ENCODE assay signal across 9 cellular contexts in genomic region chr7:130914589-130915294, GRCh38.
DNase-seq lines count a peak whose midpoint lies in the region; ATAC-seq lines count a peak whose summit lies in the region.
"Had no signal": no experiment of that assay in that cellular context is flagged by ENCODE, and none has a peak within 500 bp of the region (broad histone marks: within the 10 kb centered on the region; RNA-seq: fewer than 3 reads in every experiment).

No MANE protein-coding gene starts in this region.

- H3K9ac ChIP-seq in mucosa of stomach (ENCODE audit: low read length), result peak overlapping the region; percentile 81

- ATAC-seq in stimulated activated naive CD8-positive, alpha-beta T cell treated with anti-CD3 and anti-CD28 coated beads, Interleukin-15, Interleukin-2, amounts not matched to agents 100 U/mL and 50 U/mL, for 24 hours, result no peak

- no peaks in the 10 kb centered on the region for H3K9me3 ChIP-seq in mucosa of stomach (ENCODE audit: control insufficient read depth, low read length)

- H3K27me3 ChIP-seq in mucosa of stomach (ENCODE audit: control insufficient read depth, insufficient read depth, low read length), result no peaks in the 10 kb centered on the region

- H3K4me3 Mint-ChIP-seq in stimulated activated naive CD8-positive, alpha-beta T cell treated with anti-CD3 and anti-CD28 coated beads, Interleukin-15, Interleukin-2, amounts not matched to agents 100 ng/mL and 50 ng/mL, for 24 hours, result peak overlapping the region; percentile 90

- peaks cover 85% of the 10 kb centered on the region for H3K36me3 Mint-ChIP-seq in stimulated activated naive CD8-positive, alpha-beta T cell treated with anti-CD3 and anti-CD28 coated beads, Interleukin-15, Interleukin-2, amounts not matched to agents 100 ng/mL and 50 ng/mL, for 24 hours (ENCODE audit: low read depth)

- H3K4me3 ChIP-seq in mucosa of stomach (ENCODE audit: low read length), result no peak overlapping the region

- peak overlapping the region; percentile 97 for H3K27ac Mint-ChIP-seq in stimulated activated naive CD8-positive, alpha-beta T cell treated with anti-CD3 and anti-CD28 coated beads, Interleukin-15, Interleukin-2, amounts not matched to agents 100 ng/mL and 50 ng/mL, for 24 hours

- H3K4me1 ChIP-seq in mucosa of stomach (ENCODE audit: control insufficient read depth, insufficient read depth, low read length), result peaks cover 72% of the 10 kb centered on the region

- no peaks in the 10 kb centered on the region for H3K9me3 Mint-ChIP-seq in stimulated activated naive CD8-positive, alpha-beta T cell treated with anti-CD3 and anti-CD28 coated beads, Interleukin-15, Interleukin-2, amounts not matched to agents 100 ng/mL and 50 ng/mL, for 24 hours

- H3K27me3 Mint-ChIP-seq in stimulated activated naive CD8-positive, alpha-beta T cell treated with anti-CD3 and anti-CD28 coated beads, Interleukin-15, Interleukin-2, amounts not matched to agents 100 ng/mL and 50 ng/mL, for 24 hours, result no peaks in the 10 kb centered on the region

- peak overlapping the region; percentile 45 for H3K27ac ChIP-seq in angular gyrus (ENCODE audit: low read depth, low read length)

- no peak for DNase-seq in stimulated activated naive CD8-positive, alpha-beta T cell treated with anti-CD3 and anti-CD28 coated beads, Interleukin-15, Interleukin-2, amounts not matched to agents 100 U/mL and 50 U/mL, for 24 hours
- DNase-seq in NCI-H187 (lab: John Stamatoyannopoulos, UW) (no peak), activated gamma-delta T cell (lab: John Stamatoyannopoulos, UW) (no peak), NCI-H1417 (lab: John Stamatoyannopoulos, UW) (no peak), NCI-H526 (lab: John Stamatoyannopoulos, UW) (no peak)
- DNase-seq: NCI-H2029 treated with DMSO at 0.1 percent for 48 hours had no signal

- H3K4me1 Mint-ChIP-seq in stimulated activated naive CD8-positive, alpha-beta T cell treated with anti-CD3 and anti-CD28 coated beads, Interleukin-15, Interleukin-2, amounts not matched to agents 100 ng/mL and 50 ng/mL, for 24 hours (ENCODE audit: low read depth), result peaks cover 98% of the 10 kb centered on the region

- H3K36me3 ChIP-seq in mucosa of stomach (ENCODE audit: control insufficient read depth, insufficient read depth, low read length), result no peaks in the 10 kb centered on the region
